8 cellular contexts compared by ENCODE assay signal in genomic region chr19:38213911-38214625, GRCh38. TPM values are rescaled to one million over a fixed set of nuclear protein-coding genes. Genes with fewer than 3 reads are reported as not detected.
DNase-seq lines count a peak whose midpoint lies in the region; FAIRE-seq and TF ChIP-seq lines count a peak whose summit lies in the region.

No MANE protein-coding gene starts in this region.

- FAIRE-seq in GM12892 (lab: Jason Lieb, UNC) = peak; percentile 60

- TF ChIP-seq POLR2A in GM12892 (IDR thresholded peaks at IDR 0.05; ENCODE audit: low read depth, low read length) = no peak

- intact Hi-C loops in head of caudate nucleus (cut with DNase I) = no loop called here

- DNase-seq in GM12892 (ENCODE audit: insufficient read length) (no peak), LHCN-M2 (ENCODE audit: low read depth) (peak; percentile 91), head of caudate nucleus (peak in 41 of 42 donors; percentile 44 to 92 (median 73)), NCI-H510A (lab: John Stamatoyannopoulos, UW) (no peak)
- peak; percentile 39 for DNase-seq in activated CD8-positive, alpha-beta memory T cell treated with anti-CD3 and anti-CD28 coated beads, Interleukin-2, amount 50 U/mL, for 24 hours (ENCODE audit: extremely low read depth)
- DNase-seq in stimulated activated CD8-positive, alpha-beta memory T cell treated with anti-CD3 and anti-CD28 coated beads, Interleukin-7, amount 100 ng/mL, for 1 hour (ENCODE audit: low read depth in 2 of 2) = peak; percentile 20 to 26
- DNase-seq in effector CD4-positive, alpha-beta T cell = no peak
- no peak for DNase-seq in effector CD8-positive, alpha-beta T cell (lab: John Stamatoyannopoulos, UW)

RNA-seq across cellular contexts. Expression of gene DPF1, which starts 10.0 kb away (rescaled TPM):
- polyA plus RNA-seq in GM12892 (2012; ENCODE audit: missing spikeins) = 1.7 TPM
- 13.8 and 14.1 TPM in 2 replicates for total RNA-seq in LHCN-M2 (2014; rRNA removed)
- polyA plus RNA-seq in LHCN-M2 (2012) = 9.3 TPM

RNA-seq across cellular contexts. Expression of gene PPP1R14A, which starts 42.1 kb away (rescaled TPM):
- polyA plus RNA-seq in GM12892 (2012; ENCODE audit: missing spikeins) = not detected
- total RNA-seq in LHCN-M2 (2014; rRNA removed) = not detected in 2 replicates
- 0.69 TPM for polyA plus RNA-seq in LHCN-M2 (2012)

RNA-seq across cellular contexts. Expression of gene SPINT2, which starts 50.3 kb away (rescaled TPM):
- polyA plus RNA-seq in GM12892 (2012; ENCODE audit: missing spikeins) = 13.4 TPM
- total RNA-seq in LHCN-M2 (2014; rRNA removed) = 0.06 and 0.46 TPM in 2 replicates
- polyA plus RNA-seq in LHCN-M2 (2012) = 0.94 TPM

Comparison
In these comparisons a context has a peak if more than half of its experiments do, and no peak if none do; other contexts are left out.
1. DNase-seq: peak in LHCN-M2 (single experiment), activated CD8-positive, alpha-beta memory T cell treated with anti-CD3 and anti-CD28 coated beads, Interleukin-2, amount 50 U/mL, for 24 hours (single experiment), head of caudate nucleus (41 of 42) and stimulated activated CD8-positive, alpha-beta memory T cell treated with anti-CD3 and anti-CD28 coated beads, Interleukin-7, amount 100 ng/mL, for 1 hour (2 of 2); none in GM12892 (single experiment), NCI-H510A (single experiment), effector CD4-positive, alpha-beta T cell (single experiment) and effector CD8-positive, alpha-beta T cell (single experiment).